8 cellular contexts compared by ENCODE assay signal in genomic region chr3:50600841-50601591, GRCh38. TPM values are rescaled to one million over a fixed set of nuclear protein-coding genes. Genes with fewer than 3 reads are reported as not detected.
DNase-seq lines count a peak whose midpoint lies in the region; TF ChIP-seq lines count a peak whose summit lies in the region.

No MANE protein-coding gene starts in this region.

- peak overlapping the region; percentile 98 for H3K27ac ChIP-seq in vagina

- H3K27me3 ChIP-seq in vagina, result no peaks in the 10 kb centered on the region

- no peak for TF ChIP-seq POLR2A in vagina (IDR thresholded peaks at IDR 0.05)

- no peak for TF ChIP-seq CTCF in vagina (IDR thresholded peaks at IDR 0.05)

- peaks cover 70% of the 10 kb centered on the region for H3K4me1 ChIP-seq in vagina

- peak overlapping the region; percentile 8 to 45 for H3K4me3 ChIP-seq in vagina

- intact Hi-C loops in cardiac septum (cut with DNase I), result loop anchor here (2.0 kb wide), 1 partner anchor 16 kb away; no protein-coding TSS in a partner anchor
- intact Hi-C loops in vagina (cut with DNase I), result no loop called here

- no peaks in the 10 kb centered on the region for H3K9me3 ChIP-seq in vagina

- H3K36me3 ChIP-seq in vagina, result no peaks in the 10 kb centered on the region

- DNase-seq in activated CD4-positive, alpha-beta T cell treated with anti-CD3 and anti-CD28 coated beads for 24 hours (ENCODE audit: low read depth in 2 of 2), result peak; percentile 85 to 87
- no peak for DNase-seq in activated CD4-positive, alpha-beta T cell treated with anti-CD3 and anti-CD28 coated beads for 1 hour
- peak; percentile 95 for DNase-seq in LHCN-M2 (ENCODE audit: low read depth)
- DNase-seq in SKM-1 treated with dmso at 0.1 percent for 144 hours (lab: John Stamatoyannopoulos, UW; ENCODE audit: unreplicated experiment), result peak; percentile 95
- peak; percentile 76 for DNase-seq in activated naive CD8-positive, alpha-beta T cell treated with anti-CD3 and anti-CD28 coated beads, Interleukin-2, amount 50 U/mL, for 16 hours (ENCODE audit: low read depth, low spot score)
- DNase-seq in cardiac septum (ENCODE audit: low spot score), result peak; percentile 98
- peak; percentile 90 for DNase-seq in retina
- peak in 1 of 2 donors; percentile 98 for DNase-seq in vagina (ENCODE audit: extremely low spot score in 2 of 2)

RNA-seq across cellular contexts. Expression of gene CISH, which starts 10.6 kb away (rescaled TPM):
- total RNA-seq in LHCN-M2 (2014; rRNA removed) (0.58 and 1.6 TPM in 2 replicates), cardiac septum (21.1 TPM), vagina (21.9 TPM)
- polyA plus RNA-seq in LHCN-M2 (2012), result 0.77 TPM

RNA-seq across cellular contexts. Expression of gene MAPKAPK3, which starts 15.9 kb away (rescaled TPM):
- total RNA-seq in LHCN-M2 (2014; rRNA removed) (92.3 and 103 TPM in 2 replicates), cardiac septum (266 TPM), vagina (38.1 TPM)
- 53.5 TPM for polyA plus RNA-seq in LHCN-M2 (2012)

RNA-seq across cellular contexts. Expression of gene HEMK1, which starts 31.7 kb away (rescaled TPM):
- total RNA-seq in LHCN-M2 (2014; rRNA removed) (10.5 and 11.4 TPM in 2 replicates), cardiac septum (14.4 TPM), vagina (3.4 TPM)
- 14.1 TPM for polyA plus RNA-seq in LHCN-M2 (2012)

RNA-seq across cellular contexts. Expression of gene C3orf18, which starts 33.5 kb away (rescaled TPM):
- total RNA-seq in LHCN-M2 (2014; rRNA removed), result 15.1 and 18.7 TPM in 2 replicates
- polyA plus RNA-seq in LHCN-M2 (2012), result 9.4 TPM
- 35.7 TPM for total RNA-seq in cardiac septum
- 10.8 TPM for total RNA-seq in vagina
